In genomic region chr5:107893642-107894041, GRCh38 we compare ENCODE assay signal across 13 cellular contexts.
DNase-seq lines count a peak whose midpoint lies in the region; ATAC-seq and TF ChIP-seq lines count a peak whose summit lies in the region.
"Had no signal": no experiment of that assay in that cellular context is flagged by ENCODE, and none has a peak within 500 bp of the region (broad histone marks: within the 10 kb centered on the region; RNA-seq: fewer than 3 reads in every experiment).

No MANE protein-coding gene starts in this region.

- WGBS in prostate gland, result 48% methylated on average over 4 of the region's 4 CpGs

- H3K27me3 ChIP-seq in left ventricle myocardium inferior (ENCODE audit: low read depth) (no peaks in the 10 kb centered on the region), prostate gland (replicated peaks; ENCODE audit: insufficient read depth) (no peaks in the 10 kb centered on the region)
- H3K27me3 ChIP-seq: cardiac muscle cell, tibial nerve had no signal

- H3K4me3 ChIP-seq in left ventricle myocardium inferior, result no peak overlapping the region
- no peak overlapping the region for H3K4me3 ChIP-seq in prostate gland
- H3K4me3 ChIP-seq: cardiac muscle cell, SK-N-MC had no signal

- H3K9me3 ChIP-seq in left ventricle myocardium inferior (replicated peaks) (peaks cover 3% of the 10 kb centered on the region), prostate gland (no peaks in the 10 kb centered on the region)
- H3K9me3 ChIP-seq: tibial nerve had no signal

- no peak for TF ChIP-seq CTCF in left ventricle myocardium inferior (IDR thresholded peaks at IDR 0.05; ENCODE audit: borderline replicate concordance)
- no peak for TF ChIP-seq CTCF in prostate gland (IDR thresholded peaks at IDR 0.05)

- H3K36me3 ChIP-seq in left ventricle myocardium inferior (no peaks in the 10 kb centered on the region), prostate gland (no peaks in the 10 kb centered on the region)
- H3K36me3 ChIP-seq: cardiac muscle cell, tibial nerve had no signal

- no peak for TF ChIP-seq POLR2A in prostate gland (IDR thresholded peaks at IDR 0.05)

- DNase-seq in Right ventricle myocardium superior (no peak), left ventricle myocardium inferior (no peak), amniotic epithelial cell (ENCODE audit: low read depth) (peak; percentile 59), left ventricle myocardium superior (no peak), prostate gland (ENCODE audit: low spot score) (no peak), NCI-H2196 treated with DMSO at 0.1 percent for 48 hours (lab: John Stamatoyannopoulos, UW; ENCODE audit: unreplicated experiment) (no peak)
- no peak for DNase-seq in activated T-cell treated with anti-CD3 and anti-CD28 coated beads, Interleukin-2, amount 50 U/mL, for 1 hour
- DNase-seq: hippocampal formation, NCI-H2171 treated with DMSO at 0.1 percent for 48 hours had no signal

- ATAC-seq in Right ventricle myocardium superior (ENCODE audit: poor library complexity) (peak; percentile 83), left ventricle myocardium superior (peak; percentile 81), HG03521 (IDR thresholded peaks at IDR 0.05; ENCODE audit: unreplicated experiment) (no peak)

- intact Hi-C loops in Right ventricle myocardium superior (cut with DNase I), result no loop called here
- intact Hi-C loops in left ventricle myocardium inferior (cut with micrococcal nuclease), result no loop called here
- intact Hi-C loops in left ventricle myocardium superior (cut with micrococcal nuclease), result no loop called here
- intact Hi-C loops in prostate gland (cut with DNase I), result no loop called here

- H3K4me1 ChIP-seq in left ventricle myocardium inferior (peaks cover 13% of the 10 kb centered on the region), prostate gland (replicated peaks) (no peaks in the 10 kb centered on the region)

- H3K27ac ChIP-seq in left ventricle myocardium inferior (replicated peaks) (no peak overlapping the region), prostate gland (no peak overlapping the region)
- H3K27ac ChIP-seq: cardiac muscle cell, SK-N-MC, tibial nerve had no signal
